1 cellular context compared by ENCODE assay signal in the genomic region with DNA sequence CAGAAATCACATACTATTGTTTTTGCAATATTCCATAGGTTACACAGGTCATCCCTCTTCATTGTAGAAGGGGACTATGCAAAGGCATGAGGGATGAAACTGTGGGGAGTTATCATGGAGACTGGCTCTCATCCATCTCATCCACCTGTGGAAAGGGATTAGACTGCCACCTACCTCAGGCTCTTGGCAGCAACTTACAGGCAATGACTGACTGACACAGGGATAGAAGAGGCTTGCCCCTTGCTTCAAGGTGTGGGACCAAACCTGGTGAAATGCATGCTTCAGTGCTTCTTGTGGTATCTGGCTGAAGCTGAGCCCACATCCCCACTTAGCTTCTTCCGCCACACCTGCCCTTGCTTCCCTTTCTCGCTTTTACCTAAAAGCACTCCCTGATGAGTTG.
TF ChIP-seq lines count a peak whose summit lies in the region.

No MANE protein-coding gene starts in this region.

TF ChIP-seq in GM23338, 12 proteins besides CTCF, POLR2A, EP300 and RAD21:
- TF ChIP-seq, protein P1, sequence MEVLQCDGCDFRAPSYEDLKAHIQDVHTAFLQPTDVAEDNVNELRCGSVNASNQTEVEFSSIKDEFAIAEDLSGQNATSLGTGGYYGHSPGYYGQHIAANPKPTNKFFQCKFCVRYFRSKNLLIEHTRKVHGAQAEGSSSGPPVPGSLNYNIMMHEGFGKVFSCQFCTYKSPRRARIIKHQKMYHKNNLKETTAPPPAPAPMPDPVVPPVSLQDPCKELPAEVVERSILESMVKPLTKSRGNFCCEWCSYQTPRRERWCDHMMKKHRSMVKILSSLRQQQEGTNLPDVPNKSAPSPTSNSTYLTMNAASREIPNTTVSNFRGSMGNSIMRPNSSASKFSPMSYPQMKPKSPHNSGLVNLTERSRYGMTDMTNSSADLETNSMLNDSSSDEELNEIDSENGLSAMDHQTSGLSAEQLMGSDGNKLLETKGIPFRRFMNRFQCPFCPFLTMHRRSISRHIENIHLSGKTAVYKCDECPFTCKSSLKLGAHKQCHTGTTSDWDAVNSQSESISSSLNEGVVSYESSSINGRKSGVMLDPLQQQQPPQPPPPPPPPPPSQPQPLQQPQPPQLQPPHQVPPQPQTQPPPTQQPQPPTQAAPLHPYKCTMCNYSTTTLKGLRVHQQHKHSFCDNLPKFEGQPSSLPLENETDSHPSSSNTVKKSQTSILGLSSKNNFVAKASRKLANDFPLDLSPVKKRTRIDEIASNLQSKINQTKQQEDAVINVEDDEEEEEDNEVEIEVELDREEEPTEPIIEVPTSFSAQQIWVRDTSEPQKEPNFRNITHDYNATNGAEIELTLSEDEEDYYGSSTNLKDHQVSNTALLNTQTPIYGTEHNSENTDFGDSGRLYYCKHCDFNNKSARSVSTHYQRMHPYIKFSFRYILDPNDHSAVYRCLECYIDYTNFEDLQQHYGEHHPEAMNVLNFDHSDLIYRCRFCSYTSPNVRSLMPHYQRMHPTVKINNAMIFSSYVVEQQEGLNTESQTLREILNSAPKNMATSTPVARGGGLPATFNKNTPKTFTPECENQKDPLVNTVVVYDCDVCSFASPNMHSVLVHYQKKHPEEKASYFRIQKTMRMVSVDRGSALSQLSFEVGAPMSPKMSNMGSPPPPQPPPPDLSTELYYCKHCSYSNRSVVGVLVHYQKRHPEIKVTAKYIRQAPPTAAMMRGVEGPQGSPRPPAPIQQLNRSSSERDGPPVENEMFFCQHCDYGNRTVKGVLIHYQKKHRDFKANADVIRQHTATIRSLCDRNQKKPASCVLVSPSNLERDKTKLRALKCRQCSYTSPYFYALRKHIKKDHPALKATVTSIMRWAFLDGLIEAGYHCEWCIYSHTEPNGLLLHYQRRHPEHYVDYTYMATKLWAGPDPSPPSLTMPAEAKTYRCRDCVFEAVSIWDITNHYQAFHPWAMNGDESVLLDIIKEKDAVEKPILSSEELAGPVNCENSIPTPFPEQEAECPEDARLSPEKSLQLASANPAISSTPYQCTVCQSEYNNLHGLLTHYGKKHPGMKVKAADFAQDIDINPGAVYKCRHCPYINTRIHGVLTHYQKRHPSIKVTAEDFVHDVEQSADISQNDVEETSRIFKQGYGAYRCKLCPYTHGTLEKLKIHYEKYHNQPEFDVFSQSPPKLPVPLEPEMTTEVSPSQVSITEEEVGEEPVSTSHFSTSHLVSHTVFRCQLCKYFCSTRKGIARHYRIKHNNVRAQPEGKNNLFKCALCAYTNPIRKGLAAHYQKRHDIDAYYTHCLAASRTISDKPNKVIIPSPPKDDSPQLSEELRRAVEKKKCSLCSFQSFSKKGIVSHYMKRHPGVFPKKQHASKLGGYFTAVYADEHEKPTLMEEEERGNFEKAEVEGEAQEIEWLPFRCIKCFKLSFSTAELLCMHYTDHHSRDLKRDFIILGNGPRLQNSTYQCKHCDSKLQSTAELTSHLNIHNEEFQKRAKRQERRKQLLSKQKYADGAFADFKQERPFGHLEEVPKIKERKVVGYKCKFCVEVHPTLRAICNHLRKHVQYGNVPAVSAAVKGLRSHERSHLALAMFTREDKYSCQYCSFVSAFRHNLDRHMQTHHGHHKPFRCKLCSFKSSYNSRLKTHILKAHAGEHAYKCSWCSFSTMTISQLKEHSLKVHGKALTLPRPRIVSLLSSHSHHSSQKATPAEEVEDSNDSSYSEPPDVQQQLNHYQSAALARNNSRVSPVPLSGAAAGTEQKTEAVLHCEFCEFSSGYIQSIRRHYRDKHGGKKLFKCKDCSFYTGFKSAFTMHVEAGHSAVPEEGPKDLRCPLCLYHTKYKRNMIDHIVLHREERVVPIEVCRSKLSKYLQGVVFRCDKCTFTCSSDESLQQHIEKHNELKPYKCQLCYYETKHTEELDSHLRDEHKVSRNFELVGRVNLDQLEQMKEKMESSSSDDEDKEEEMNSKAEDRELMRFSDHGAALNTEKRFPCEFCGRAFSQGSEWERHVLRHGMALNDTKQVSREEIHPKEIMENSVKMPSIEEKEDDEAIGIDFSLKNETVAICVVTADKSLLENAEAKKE (CRISPR knock-in tag; IDR thresholded peaks at IDR 0.05), result no peak
- TF ChIP-seq ZNF114 (CRISPR knock-in tag; IDR thresholded peaks at IDR 0.05), result no peak
- no peak for TF ChIP-seq JUNB (IDR thresholded peaks at IDR 0.05; ENCODE audit: unreplicated experiment)
- TF ChIP-seq, protein P2, sequence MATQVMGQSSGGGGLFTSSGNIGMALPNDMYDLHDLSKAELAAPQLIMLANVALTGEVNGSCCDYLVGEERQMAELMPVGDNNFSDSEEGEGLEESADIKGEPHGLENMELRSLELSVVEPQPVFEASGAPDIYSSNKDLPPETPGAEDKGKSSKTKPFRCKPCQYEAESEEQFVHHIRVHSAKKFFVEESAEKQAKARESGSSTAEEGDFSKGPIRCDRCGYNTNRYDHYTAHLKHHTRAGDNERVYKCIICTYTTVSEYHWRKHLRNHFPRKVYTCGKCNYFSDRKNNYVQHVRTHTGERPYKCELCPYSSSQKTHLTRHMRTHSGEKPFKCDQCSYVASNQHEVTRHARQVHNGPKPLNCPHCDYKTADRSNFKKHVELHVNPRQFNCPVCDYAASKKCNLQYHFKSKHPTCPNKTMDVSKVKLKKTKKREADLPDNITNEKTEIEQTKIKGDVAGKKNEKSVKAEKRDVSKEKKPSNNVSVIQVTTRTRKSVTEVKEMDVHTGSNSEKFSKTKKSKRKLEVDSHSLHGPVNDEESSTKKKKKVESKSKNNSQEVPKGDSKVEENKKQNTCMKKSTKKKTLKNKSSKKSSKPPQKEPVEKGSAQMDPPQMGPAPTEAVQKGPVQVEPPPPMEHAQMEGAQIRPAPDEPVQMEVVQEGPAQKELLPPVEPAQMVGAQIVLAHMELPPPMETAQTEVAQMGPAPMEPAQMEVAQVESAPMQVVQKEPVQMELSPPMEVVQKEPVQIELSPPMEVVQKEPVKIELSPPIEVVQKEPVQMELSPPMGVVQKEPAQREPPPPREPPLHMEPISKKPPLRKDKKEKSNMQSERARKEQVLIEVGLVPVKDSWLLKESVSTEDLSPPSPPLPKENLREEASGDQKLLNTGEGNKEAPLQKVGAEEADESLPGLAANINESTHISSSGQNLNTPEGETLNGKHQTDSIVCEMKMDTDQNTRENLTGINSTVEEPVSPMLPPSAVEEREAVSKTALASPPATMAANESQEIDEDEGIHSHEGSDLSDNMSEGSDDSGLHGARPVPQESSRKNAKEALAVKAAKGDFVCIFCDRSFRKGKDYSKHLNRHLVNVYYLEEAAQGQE (IDR thresholded peaks at IDR 0.05; ENCODE audit: unreplicated experiment), result no peak
- TF ChIP-seq CREB1 (CRISPR knock-in tag; IDR thresholded peaks at IDR 0.05; ENCODE audit: low read depth), result no peak
- no peak for TF ChIP-seq ZNF331 (CRISPR knock-in tag; IDR thresholded peaks at IDR 0.05; ENCODE audit: low read depth)
- TF ChIP-seq, protein P3, sequence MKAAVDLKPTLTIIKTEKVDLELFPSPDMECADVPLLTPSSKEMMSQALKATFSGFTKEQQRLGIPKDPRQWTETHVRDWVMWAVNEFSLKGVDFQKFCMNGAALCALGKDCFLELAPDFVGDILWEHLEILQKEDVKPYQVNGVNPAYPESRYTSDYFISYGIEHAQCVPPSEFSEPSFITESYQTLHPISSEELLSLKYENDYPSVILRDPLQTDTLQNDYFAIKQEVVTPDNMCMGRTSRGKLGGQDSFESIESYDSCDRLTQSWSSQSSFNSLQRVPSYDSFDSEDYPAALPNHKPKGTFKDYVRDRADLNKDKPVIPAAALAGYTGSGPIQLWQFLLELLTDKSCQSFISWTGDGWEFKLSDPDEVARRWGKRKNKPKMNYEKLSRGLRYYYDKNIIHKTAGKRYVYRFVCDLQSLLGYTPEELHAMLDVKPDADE (IDR thresholded peaks at IDR 0.05), result no peak
- no peak for TF ChIP-seq EZH2 (IDR thresholded peaks at IDR 0.05; ENCODE audit: low read depth, unreplicated experiment)
- TF ChIP-seq EZH2phosphoT487 (IDR thresholded peaks at IDR 0.05; ENCODE audit: unreplicated experiment), result no peak
- no peak for TF ChIP-seq STAT1 (IDR thresholded peaks at IDR 0.05; ENCODE audit: unreplicated experiment)
